16 cellular contexts compared by ENCODE assay signal in the genomic region with DNA sequence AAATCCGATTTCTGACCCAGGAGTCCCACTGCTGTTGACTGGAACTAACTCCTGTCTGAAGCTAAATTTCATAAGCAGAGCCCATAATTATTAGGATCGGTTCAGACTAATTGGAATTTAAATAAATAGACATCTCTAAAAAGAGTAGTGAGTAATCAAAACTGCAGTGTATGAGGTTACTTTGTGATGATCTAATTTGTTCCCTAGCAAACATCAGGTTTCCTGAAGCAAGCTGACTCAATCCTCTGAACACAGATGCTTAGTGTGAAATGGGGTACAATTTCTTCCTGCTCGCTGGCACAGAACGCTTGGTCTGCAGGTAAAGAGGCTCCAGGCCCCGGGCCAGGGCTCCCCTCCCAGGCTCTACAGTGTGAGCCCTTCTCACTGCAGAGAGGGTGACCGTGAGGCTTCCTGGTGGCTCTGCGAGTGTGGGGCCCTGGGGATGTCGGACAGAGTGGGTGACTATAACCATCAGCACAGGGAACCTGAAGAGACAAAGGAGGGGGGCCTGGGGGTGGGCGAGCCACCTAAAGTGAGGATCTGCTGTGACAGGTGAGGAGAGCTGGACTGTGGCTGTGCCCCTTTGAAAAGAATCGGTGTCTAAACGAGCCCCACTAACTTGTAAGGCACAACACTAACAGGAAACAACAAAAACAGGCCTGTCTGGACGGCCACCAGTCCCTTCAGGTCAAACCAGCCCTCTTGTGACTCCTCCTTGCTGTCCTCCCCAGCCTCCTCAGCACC.
"Had no signal": no experiment of that assay in that cellular context is flagged by ENCODE, and none has a peak within 500 bp of the region (broad histone marks: within the 10 kb centered on the region; RNA-seq: fewer than 3 reads in every experiment).

No MANE protein-coding gene starts in this region.

- H3K36me3 ChIP-seq: brain microvascular endothelial cell, right lobe of liver had no signal

- H3K27ac ChIP-seq: brain microvascular endothelial cell, esophagus squamous epithelium, foreskin keratinocyte, right lobe of liver, tibial nerve had no signal

- DNase-seq: activated CD4-positive, alpha-beta T cell treated with anti-CD3 and anti-CD28 coated beads for 1 hour; activated CD8-positive, alpha-beta T cell treated with anti-CD3 and anti-CD28 coated beads for 36 hours; activated naive CD4-positive, alpha-beta T cell treated with anti-CD3 and anti-CD28 coated beads, Interleukin-2, amount 10 ng/mL, durations not matched to agents 7 days and 5 days; activated T-cell treated with anti-CD3 and anti-CD28 coated beads for 4 hours; brain microvascular endothelial cell; cerebellar nuclear complex; dorsolateral prefrontal cortex; esophagus squamous epithelium; foreskin keratinocyte; naive thymus-derived CD4-positive, alpha-beta T cell; right lobe of liver; stimulated activated CD4-positive, alpha-beta T cell treated with anti-CD3 and anti-CD28 coated beads, Interleukin-12 subunit alpha, Interleukin-12 subunit beta, amount 100 ng/mL, for 4 hours; stimulated activated CD4-positive, alpha-beta T cell treated with anti-CD3 and anti-CD28 coated beads, Interleukin-2, amount 100 ng/mL, for 48 hours; T-helper 2 cell had no signal

- H3K27me3 Mint-ChIP-seq: activated CD8-positive, alpha-beta T cell treated with anti-CD3 and anti-CD28 coated beads for 36 hours; activated naive CD4-positive, alpha-beta T cell treated with anti-CD3 and anti-CD28 coated beads, Interleukin-2, amount 10 ng/mL, durations not matched to agents 7 days and 5 days; activated T-helper 17 cell treated with anti-CD3 and anti-CD28 coated beads, Interleukin-2, amount 50 U/mL, for 72 hours; naive thymus-derived CD4-positive, alpha-beta T cell had no signal

- H3K9me3 Mint-ChIP-seq: activated CD8-positive, alpha-beta T cell treated with anti-CD3 and anti-CD28 coated beads for 36 hours; activated naive CD4-positive, alpha-beta T cell treated with anti-CD3 and anti-CD28 coated beads, Interleukin-2, amount 10 ng/mL, durations not matched to agents 7 days and 5 days; activated T-helper 17 cell treated with anti-CD3 and anti-CD28 coated beads, Interleukin-2, amount 50 U/mL, for 72 hours; naive thymus-derived CD4-positive, alpha-beta T cell had no signal

- H3K27ac Mint-ChIP-seq: activated CD8-positive, alpha-beta T cell treated with anti-CD3 and anti-CD28 coated beads for 36 hours; activated naive CD4-positive, alpha-beta T cell treated with anti-CD3 and anti-CD28 coated beads, Interleukin-2, amount 10 ng/mL, durations not matched to agents 7 days and 5 days; activated T-helper 17 cell treated with anti-CD3 and anti-CD28 coated beads, Interleukin-2, amount 50 U/mL, for 72 hours had no signal

- ATAC-seq: activated CD8-positive, alpha-beta T cell treated with anti-CD3 and anti-CD28 coated beads for 36 hours; activated T-helper 17 cell treated with anti-CD3 and anti-CD28 coated beads, Interleukin-2, amount 50 U/mL, for 72 hours; foreskin keratinocyte; naive thymus-derived CD4-positive, alpha-beta T cell; right lobe of liver had no signal

- H3K4me1 Mint-ChIP-seq: activated naive CD4-positive, alpha-beta T cell treated with anti-CD3 and anti-CD28 coated beads, Interleukin-2, amount 10 ng/mL, durations not matched to agents 7 days and 5 days; activated T-helper 17 cell treated with anti-CD3 and anti-CD28 coated beads, Interleukin-2, amount 50 U/mL, for 72 hours; naive thymus-derived CD4-positive, alpha-beta T cell had no signal

- H3K4me3 Mint-ChIP-seq: activated CD8-positive, alpha-beta T cell treated with anti-CD3 and anti-CD28 coated beads for 36 hours; activated naive CD4-positive, alpha-beta T cell treated with anti-CD3 and anti-CD28 coated beads, Interleukin-2, amount 10 ng/mL, durations not matched to agents 7 days and 5 days; activated T-helper 17 cell treated with anti-CD3 and anti-CD28 coated beads, Interleukin-2, amount 50 U/mL, for 72 hours; naive thymus-derived CD4-positive, alpha-beta T cell had no signal

- H3K36me3 Mint-ChIP-seq: activated naive CD4-positive, alpha-beta T cell treated with anti-CD3 and anti-CD28 coated beads, Interleukin-2, amount 10 ng/mL, durations not matched to agents 7 days and 5 days had no signal

- H3K4me1 ChIP-seq: esophagus squamous epithelium, foreskin keratinocyte, right lobe of liver, tibial nerve had no signal

- H3K27me3 ChIP-seq: brain microvascular endothelial cell, dorsolateral prefrontal cortex, esophagus squamous epithelium, foreskin keratinocyte, right lobe of liver, tibial nerve had no signal

- H3K4me3 ChIP-seq: dorsolateral prefrontal cortex, esophagus squamous epithelium, right lobe of liver, tibial nerve had no signal

- H3K9me3 ChIP-seq: esophagus squamous epithelium, right lobe of liver, tibial nerve had no signal
